In genomic region chr9:35750256-35750531, GRCh38 we compare ENCODE assay signal across 8 cellular contexts. TPM values are rescaled to one million over a fixed set of nuclear protein-coding genes. Genes with fewer than 3 reads are reported as not detected.
DNase-seq lines count a peak whose midpoint lies in the region; ATAC-seq and TF ChIP-seq lines count a peak whose summit lies in the region.

No MANE protein-coding gene starts in this region.

- peaks cover 7 to 21% of the 10 kb centered on the region in 2 donors for H3K36me3 Mint-ChIP-seq in naive B cell

- 25 to 31% methylated on average over 4 of the region's 4 CpGs for whole genome bisulfite sequencing in aorta, 2 donors

- H3K4me1 ChIP-seq in KMS-11 (ENCODE audit: low read depth, poor library complexity, severe bottlenecking) (peaks cover 23% of the 10 kb centered on the region), aorta (ENCODE audit: control insufficient read depth in 1 of 2, insufficient read depth in 2 of 2, low read length in 2 of 2) (no peaks in the 10 kb centered on the region)

- H3K27ac ChIP-seq in KMS-11: no peak overlapping the region
- H3K27ac ChIP-seq in aorta (ENCODE audit: low read depth in 1 of 2, low read length in 2 of 2): peak overlapping the region in 1 of 2 donors; percentile 23

- no peak for DNase-seq in AG04449 (ENCODE audit: low read depth, low spot score)
- DNase-seq in choroid plexus epithelial cell (ENCODE audit: low read depth): no peak
- no peak for DNase-seq in naive B cell
- DNase-seq in GM03348 (ENCODE audit: low spot score): no peak
- DNase-seq in medulla oblongata (ENCODE audit: extremely low spot score): no peak
- no peak for DNase-seq in aorta

- H3K4me3 ChIP-seq in AG04449 (ENCODE audit: low read depth, low read length): peak overlapping the region; percentile 89
- H3K4me3 ChIP-seq in KMS-11 (IDR thresholded peaks at IDR 0.05; ENCODE audit: insufficient read depth, low read depth, low read length): no peak overlapping the region
- peak overlapping the region; percentile 83 for H3K4me3 ChIP-seq in choroid plexus epithelial cell (ENCODE audit: low read depth, low read length)
- H3K4me3 ChIP-seq in aorta (ENCODE audit: low read length in 2 of 2): no peak overlapping the region

- H3K9me3 ChIP-seq in aorta (ENCODE audit: control insufficient read depth, low read length): no peaks in the 10 kb centered on the region

- H3K79me2 ChIP-seq in KMS-11 (ENCODE audit: insufficient read depth, low read depth): peaks cover 33% of the 10 kb centered on the region

- H3K9me3 Mint-ChIP-seq in naive B cell: no peaks in the 10 kb centered on the region

- POLR2A ChIA-PET in AG04449 (lab: Yijun Ruan, JAX): interaction anchor here (1.1 to 5.6 kb wide), 2 partner anchors 20 to 62 kb away, joined by 4 to 54 read pairs; partner anchors contain the start of genes CREB3 and TLN1

- ATAC-seq in naive B cell (ENCODE audit: low read depth in 2 of 2) (no peak), GM21619 (IDR thresholded peaks at IDR 0.05; ENCODE audit: unreplicated experiment) (no peak), aorta (ENCODE audit: low FRiP score) (no peak)

- H3K27me3 ChIP-seq in KMS-11 (ENCODE audit: insufficient read depth, low read depth): no peaks in the 10 kb centered on the region
- H3K27me3 ChIP-seq in aorta (ENCODE audit: control insufficient read depth in 1 of 2, insufficient read depth in 2 of 2, low read length in 1 of 2): no peaks in the 10 kb centered on the region

- peak overlapping the region; percentile 91 to 98 (median 97) for H3K4me3 Mint-ChIP-seq in naive B cell

- CTCF ChIA-PET in AG04449 (lab: Yijun Ruan, JAX): interaction anchor here (1.0 to 8.0 kb wide), 5 partner anchors 8 to 89 kb away, joined by 3 to 130 read pairs (median 10); no protein-coding TSS in a partner anchor

- H4K20me1 ChIP-seq in KMS-11 (ENCODE audit: insufficient read depth): no peaks in the 10 kb centered on the region; the same call in 1 of the 2 replicates

- no peak overlapping the region for H2AFZ ChIP-seq in KMS-11 (ENCODE audit: low read depth)

- H3K27ac Mint-ChIP-seq in naive B cell: peak overlapping the region in 4 of 6 donors; percentile 94 to 95 (median 94)

- peaks cover 51 to 54% (median 52%) of the 10 kb centered on the region in 3 donors for H3K4me1 Mint-ChIP-seq in naive B cell

- H3K36me3 ChIP-seq in KMS-11 (ENCODE audit: insufficient read depth): no peaks in the 10 kb centered on the region
- peaks cover 0 to 8% of the 10 kb centered on the region in 2 donors for H3K36me3 ChIP-seq in aorta (ENCODE audit: control insufficient read depth in 1 of 2, insufficient read depth in 2 of 2, low read length in 1 of 2)

- intact Hi-C loops in aorta (cut with DNase I): no loop called here

- no peak overlapping the region for H3K9ac ChIP-seq in KMS-11

- TF ChIP-seq CTCF in AG04449 (IDR thresholded peaks at IDR 0.05; ENCODE audit: insufficient read depth, low read length, missing control alignments) (no peak), KMS-11 (conservative IDR thresholded peaks at IDR 0.05; ENCODE audit: low read depth, low read length) (no peak), choroid plexus epithelial cell (conservative IDR thresholded peaks at IDR 0.05; ENCODE audit: low read depth, low read length) (no peak)

- H3K27me3 Mint-ChIP-seq in naive B cell: no peaks in the 10 kb centered on the region

- H3K4me2 ChIP-seq in KMS-11: peak overlapping the region; percentile 68

RNA-seq across cellular contexts. Expression of gene RGP1, which starts 1.1 kb away (rescaled TPM):
- 10 to 100 TPM in 1 of 6 donors, 1 to 10 TPM in 5; 1.9 to 14.2 (median 6.9) TPM for polyA plus RNA-seq in naive B cell (ENCODE audit: low read depth in 6 of 6)
- 10 to 100 TPM; 30.0 to 32.4 TPM for total RNA-seq in aorta
- 10 to 100 TPM; 11.0 to 13.0 TPM for polyA plus RNA-seq in aorta

RNA-seq across cellular contexts. Expression of gene GBA2, which starts 1.2 kb away (rescaled TPM):
- polyA plus RNA-seq in naive B cell (ENCODE audit: low read depth in 6 of 6): 10 to 100 TPM; 31.7 to 49.1 (median 39.0) TPM
- total RNA-seq in aorta: 10 to 100 TPM; 83.8 to 83.9 TPM
- polyA plus RNA-seq in aorta: 100 to 1,000 TPM in 1 of 2 donors, 10 to 100 TPM in 1; 18.5 to 122 TPM

RNA-seq across cellular contexts. Expression of gene MSMP, which starts 3.9 kb away (rescaled TPM):
- 1 to 10 TPM in 5 of 6 donors, not detected in 1; 2.1 to 7.2 (median 3.6) TPM for polyA plus RNA-seq in naive B cell (ENCODE audit: low read depth in 6 of 6)
- 1 to 10 TPM; 2.0 TPM for total RNA-seq in aorta
- polyA plus RNA-seq in aorta: not detected

RNA-seq across cellular contexts. Expression of gene CREB3, which starts 17.7 kb away (rescaled TPM):
- polyA plus RNA-seq in naive B cell (ENCODE audit: low read depth in 6 of 6): 10 to 100 TPM; 24.8 to 41.0 (median 33.2) TPM
- total RNA-seq in aorta: 10 to 100 TPM; 39.5 to 51.3 TPM
- 10 to 100 TPM; 46.2 to 62.0 TPM for polyA plus RNA-seq in aorta

RNA-seq across cellular contexts. Expression of gene TLN1, which starts 18.2 kb away (rescaled TPM):
- polyA plus RNA-seq in naive B cell (ENCODE audit: low read depth in 6 of 6) (100 to 1,000 TPM in 1 of 6 donors, 10 to 100 TPM in 5; 15.6 to 128 (median 42.4) TPM), aorta (100 to 1,000 TPM; 160 to 382 TPM)
- total RNA-seq in aorta: 1,000 to 10,000 TPM in 1 of 2 donors, 100 to 1,000 TPM in 1; 735 to 1,271 TPM

Comparison
In these comparisons a context has a peak if more than half of its experiments do, and no peak if none do; other contexts are left out.
1. H3K4me3 ChIP-seq: peak in AG04449 (single experiment) and choroid plexus epithelial cell (single experiment); none in KMS-11 (single experiment) and aorta (0 of 2).